In the genomic region with DNA sequence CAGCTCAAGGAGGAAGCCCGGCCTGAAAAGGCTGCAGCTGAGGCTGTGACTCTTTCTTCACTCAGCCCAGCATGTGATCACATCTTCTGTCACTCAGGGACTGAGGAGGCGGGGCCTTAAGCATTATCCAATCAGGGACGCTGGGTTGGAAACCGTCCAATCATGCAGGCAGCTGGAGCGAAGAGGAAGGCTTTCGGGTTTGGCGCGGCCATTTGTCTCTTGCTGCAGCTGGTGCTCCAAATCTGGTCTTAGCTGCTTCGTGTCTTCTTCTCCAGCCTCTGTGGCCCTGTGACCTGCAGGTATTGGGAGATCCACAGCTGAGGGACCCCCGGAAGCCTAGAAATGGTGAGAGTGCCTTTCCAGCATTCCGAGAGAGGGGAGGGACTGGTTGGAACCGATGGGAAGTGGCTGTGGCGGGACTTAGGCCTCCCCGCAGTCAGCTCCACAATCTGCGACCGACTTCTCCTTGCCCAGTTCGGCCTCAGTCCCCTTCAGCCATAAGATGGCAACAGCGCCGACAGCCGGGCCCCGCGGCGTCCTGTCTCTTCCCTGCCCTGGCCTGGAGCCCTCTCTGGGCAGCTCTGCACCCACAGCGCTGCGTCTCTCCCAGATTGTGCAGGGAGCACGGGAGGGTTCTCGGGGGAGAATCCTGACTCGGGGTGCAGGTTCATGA, we compare ENCODE assay signal across 8 cellular contexts. TPM values are rescaled to one million over a fixed set of nuclear protein-coding genes. Genes with fewer than 3 reads are reported as not detected.
DNase-seq lines count a peak whose midpoint lies in the region; ATAC-seq, FAIRE-seq and TF ChIP-seq lines count a peak whose summit lies in the region.

A gene (plus strand): TSS at position 210 of the 673 bp plus-strand sequence. CDS start 133 bp downstream, at position 343.

- H3K4me2 ChIP-seq in endothelial cell of umbilical vein (ENCODE audit: insufficient read depth, low read length) = peak within 1 kb of the TSS; percentile 12

- H3K9me3 ChIP-seq in endothelial cell of umbilical vein (replicated peaks; ENCODE audit: control insufficient read depth, insufficient read depth, low read length) = no peaks in the 10 kb centered on the region

- H3K4me3 Mint-ChIP-seq in activated CD8-positive, alpha-beta memory T cell treated with anti-CD3 and anti-CD28 coated beads, Interleukin-2, amount 10 ng/mL, durations not matched to agents 7 days and 5 days = peak within 1 kb of the TSS; percentile 90
- H3K4me3 Mint-ChIP-seq in mesothelial cell of epicardium = peak within 1 kb of the TSS; percentile 87

- dilution Hi-C loops in endothelial cell of umbilical vein (cut with MboI; ENCODE audit: extremely low pct_ligation_motif_present, low sequenced_read_pairs) = no loop called here

- no peak for TF ChIP-seq CTCF in endothelial cell of umbilical vein (IDR thresholded peaks at IDR 0.05; ENCODE audit: extremely low read depth in 1 of 2, insufficient read depth in 1 of 2, low read depth in 1 of 2, low read length in 2 of 2)
- TF ChIP-seq CTCF in mesothelial cell of epicardium (IDR thresholded peaks at IDR 0.05; ENCODE audit: unreplicated experiment) = no peak

- H3K4me1 ChIP-seq in endothelial cell of umbilical vein (ENCODE audit: control insufficient read depth, extremely low read depth, insufficient read depth, low read length) = no peaks in the 10 kb centered on the region

- no TSS peak for BruUV-seq in endothelial cell of umbilical vein (replicated peaks; lab: Mats Ljungman, UMichigan)

- peak within 1 kb of the TSS; percentile 90 for H3K27ac Mint-ChIP-seq in activated CD8-positive, alpha-beta memory T cell treated with anti-CD3 and anti-CD28 coated beads, Interleukin-2, amount 10 ng/mL, durations not matched to agents 7 days and 5 days
- peak within 1 kb of the TSS; percentile 95 for H3K27ac Mint-ChIP-seq in mesothelial cell of epicardium

- no peaks in the 10 kb centered on the region for H3K27me3 ChIP-seq in endothelial cell of umbilical vein (ENCODE audit: control insufficient read depth in 2 of 2, insufficient read depth in 2 of 2, low read length in 2 of 2)

- H4K20me1 ChIP-seq in endothelial cell of umbilical vein (replicated peaks; ENCODE audit: control insufficient read depth, extremely low read depth, insufficient read depth, low read length) = no peaks in the 10 kb centered on the region

- intact Hi-C loops in endothelial cell of umbilical vein (cut with micrococcal nuclease) = no loop called here

- FAIRE-seq in H54 (lab: Jason Lieb, UNC) (no peak), endothelial cell of umbilical vein (lab: Jason Lieb, UNC) (no peak)

- peaks cover 49% of the 10 kb centered on the region for H3K36me3 Mint-ChIP-seq in activated CD8-positive, alpha-beta memory T cell treated with anti-CD3 and anti-CD28 coated beads, Interleukin-2, amount 10 ng/mL, durations not matched to agents 7 days and 5 days
- peaks cover 1% of the 10 kb centered on the region for H3K36me3 Mint-ChIP-seq in mesothelial cell of epicardium

- H3K27me3 Mint-ChIP-seq in activated CD8-positive, alpha-beta memory T cell treated with anti-CD3 and anti-CD28 coated beads, Interleukin-2, amount 10 ng/mL, durations not matched to agents 7 days and 5 days = no peaks in the 10 kb centered on the region
- H3K27me3 Mint-ChIP-seq in mesothelial cell of epicardium (ENCODE audit: low read depth) = no peaks in the 10 kb centered on the region

- peak within 1 kb of the TSS; percentile 39 for H2AFZ ChIP-seq in endothelial cell of umbilical vein (ENCODE audit: low read depth, low read length)

- peak; percentile 100 for ATAC-seq in activated CD8-positive, alpha-beta memory T cell treated with anti-CD3 and anti-CD28 coated beads, Interleukin-2, amount 10 ng/mL, durations not matched to agents 7 days and 5 days

- H3K4me3 ChIP-seq in endothelial cell of umbilical vein (replicated peaks in 1 of 3; ENCODE audit: insufficient read depth in 1 of 3, low read depth in 1 of 3, low read length in 3 of 3) = peak within 1 kb of the TSS in 2 of 3 experiments; percentile 16 to 27

- DNase-seq in ELR (ENCODE audit: low read depth) (peak; percentile 99), H54 (ENCODE audit: insufficient read length, low spot score) (peak; percentile 29), NCI-H146 treated with DMSO at 0.1 percent for 48 hours (lab: John Stamatoyannopoulos, UW; ENCODE audit: unreplicated experiment) (peak; percentile 61), endothelial cell of umbilical vein (ENCODE audit: low read depth, low spot score) (peak; percentile 67), mesothelial cell of epicardium (ENCODE audit: low spot score in 2 of 2, unreplicated experiment in 2 of 2) (peak; percentile 86 to 94), NCI-H226 (no peak)
- DNase-seq in activated CD8-positive, alpha-beta memory T cell treated with anti-CD3 and anti-CD28 coated beads, Interleukin-2, amount 10 ng/mL, durations not matched to agents 7 days and 5 days = peak; percentile 96
- peak; percentile 62 for DNase-seq in stimulated activated CD8-positive, alpha-beta memory T cell treated with anti-CD3 and anti-CD28 coated beads, Interleukin-12 subunit alpha, Interleukin-12 subunit beta, amount 100 ng/mL, for 4 hours (ENCODE audit: low read depth)

- TF ChIP-seq POLR2A in H54 (IDR thresholded peaks at IDR 0.05; ENCODE audit: low read depth, low read length) (no peak), endothelial cell of umbilical vein (IDR thresholded peaks at IDR 0.05; ENCODE audit: low read depth, low read length) (no peak)

- H3K9me1 ChIP-seq in endothelial cell of umbilical vein (replicated peaks; ENCODE audit: control insufficient read depth, extremely low read depth, insufficient read depth, low read length) = no peaks in the 10 kb centered on the region

- POLR2A ChIA-PET in endothelial cell of umbilical vein (lab: Charles Lee) = interaction anchor here (0.6 kb wide), 1 partner anchor 26 kb away, joined by 3 read pairs; no protein-coding TSS in a partner anchor

- H3K79me2 ChIP-seq in endothelial cell of umbilical vein (ENCODE audit: control insufficient read depth, insufficient read depth, low read length) = no peaks in the 10 kb centered on the region

- H3K36me3 ChIP-seq in endothelial cell of umbilical vein (ENCODE audit: control insufficient read depth in 2 of 2, extremely low read depth in 1 of 2, insufficient read depth in 2 of 2, low read length in 2 of 2) = no peaks in the 10 kb centered on the region

- H3K9ac ChIP-seq in endothelial cell of umbilical vein (replicated peaks; ENCODE audit: extremely low read depth, insufficient read depth, low read length) = no peak within 1 kb of the TSS

- peaks cover 20% of the 10 kb centered on the region for H3K9me3 Mint-ChIP-seq in activated CD8-positive, alpha-beta memory T cell treated with anti-CD3 and anti-CD28 coated beads, Interleukin-2, amount 10 ng/mL, durations not matched to agents 7 days and 5 days (ENCODE audit: low read depth)
- no peaks in the 10 kb centered on the region for H3K9me3 Mint-ChIP-seq in mesothelial cell of epicardium

- CTCF ChIA-PET in activated CD8-positive, alpha-beta memory T cell treated with anti-CD3 and anti-CD28 coated beads, Interleukin-2, amount 10 ng/mL, durations not matched to agents 7 days and 5 days (lab: Charles Lee) = interaction anchor here (1.0 to 1.6 kb wide), 3 partner anchors 39 to 347 kb away, joined by 3 to 5 read pairs (median 3); a partner anchor contains a TSS
- CTCF ChIA-PET in endothelial cell of umbilical vein (lab: Charles Lee) = no interaction called here

- H3K4me1 Mint-ChIP-seq in activated CD8-positive, alpha-beta memory T cell treated with anti-CD3 and anti-CD28 coated beads, Interleukin-2, amount 10 ng/mL, durations not matched to agents 7 days and 5 days = peaks cover 20% of the 10 kb centered on the region
- peaks cover 44% of the 10 kb centered on the region for H3K4me1 Mint-ChIP-seq in mesothelial cell of epicardium

- H3K27ac ChIP-seq in endothelial cell of umbilical vein (ENCODE audit: insufficient read depth, low read depth, low read length) = no peak within 1 kb of the TSS

TF ChIP-seq in endothelial cell of umbilical vein, 7 proteins besides CTCF, POLR2A, EP300 and RAD21:
- TF ChIP-seq, protein P1, sequence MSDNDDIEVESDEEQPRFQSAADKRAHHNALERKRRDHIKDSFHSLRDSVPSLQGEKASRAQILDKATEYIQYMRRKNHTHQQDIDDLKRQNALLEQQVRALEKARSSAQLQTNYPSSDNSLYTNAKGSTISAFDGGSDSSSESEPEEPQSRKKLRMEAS (IDR thresholded peaks at IDR 0.05; ENCODE audit: insufficient read depth, insufficient read length) = peak; percentile 66
- no peak for TF ChIP-seq FOS (IDR thresholded peaks at IDR 0.05; ENCODE audit: borderline replicate concordance, insufficient read depth, low read length)

RNA-seq across cellular contexts. Expression of the gene that starts here (rescaled TPM):
- 10 to 100 TPM; 16.6 to 22.0 TPM for total RNA-seq in activated CD8-positive, alpha-beta memory T cell treated with anti-CD3 and anti-CD28 coated beads, Interleukin-2, amount 10 ng/mL, durations not matched to agents 7 days and 5 days
- 0.39 and 4.1 TPM in 2 replicates for total RNA-seq in endothelial cell of umbilical vein
- polyA plus RNA-seq in endothelial cell of umbilical vein = 0.92 and 1.0 TPM in 2 replicates
- 0.76 and 0.81 TPM in 2 replicates for polyA plus RNA-seq in endothelial cell of umbilical vein (2011; cell fraction: cytosol; rRNA removed)
- polyA plus RNA-seq in endothelial cell of umbilical vein (2011; cell fraction: nucleus; rRNA removed) = 2.4 and 2.9 TPM in 2 replicates
- polyA plus RNA-seq in endothelial cell of umbilical vein (2012) = not detected in 2 replicates
- polyA minus RNA-seq in endothelial cell of umbilical vein = 0.73 and 1.2 TPM in 2 replicates
- not detected for polyA minus RNA-seq in endothelial cell of umbilical vein (2011; cell fraction: cytosol; rRNA and poly(A)+ RNA removed)
- polyA minus RNA-seq in endothelial cell of umbilical vein (2011; cell fraction: nucleus; rRNA and poly(A)+ RNA removed) = 1.3 and 1.6 TPM in 2 replicates
- 27.6 to 28.0 TPM (median 27.9 TPM) in 3 replicates for total RNA-seq in mesothelial cell of epicardium
